In the genomic region with DNA sequence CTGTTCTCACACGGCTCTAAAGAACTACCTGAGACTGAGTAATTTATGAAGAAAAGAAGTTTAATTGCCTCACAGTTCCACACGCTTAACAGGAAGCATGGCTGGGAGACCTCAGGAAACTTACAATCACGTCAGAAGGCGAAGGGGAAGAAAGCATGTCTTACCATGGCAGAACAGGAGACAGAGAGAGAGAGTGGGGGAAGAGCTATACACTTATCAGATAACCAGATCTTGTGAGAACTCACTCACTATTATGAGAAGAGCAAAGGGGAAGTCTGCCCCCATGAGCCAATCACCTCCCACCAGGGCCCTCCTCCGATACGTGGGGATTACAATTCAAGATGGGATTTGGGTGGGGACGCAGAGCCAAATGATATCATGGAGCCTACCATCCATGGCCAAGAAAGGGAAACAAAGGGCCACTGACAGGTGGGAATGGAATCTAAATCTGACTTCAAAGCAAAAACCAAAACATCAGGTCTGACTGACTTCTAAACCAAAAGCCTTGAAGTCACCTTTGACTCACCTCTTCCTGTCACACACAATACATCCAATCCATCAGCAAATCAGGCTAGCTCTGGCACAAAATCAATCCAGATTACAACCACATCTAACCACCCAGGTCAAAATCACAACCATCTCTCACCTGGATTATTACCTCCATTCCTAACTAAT, we compare ENCODE assay signal across 24 cellular contexts.
A peak's percentile ranks its signal among the peaks of the same experiment; 100 is the strongest.
DNase-seq lines count a peak whose midpoint lies in the region; ATAC-seq and TF ChIP-seq lines count a peak whose summit lies in the region.
"Had no signal": no experiment of that assay in that cellular context is flagged by ENCODE, and none has a peak within 500 bp of the region (broad histone marks: within the 10 kb centered on the region; RNA-seq: fewer than 3 reads in every experiment).

No MANE protein-coding gene starts in this region.

- H3K9ac ChIP-seq in smooth muscle cell (ENCODE audit: low read depth), result no peak overlapping the region
- H3K9ac ChIP-seq: BLaER1 treated with 17β-estradiol and CSF1 and Interleukin-3, amounts not matched to agents 10 nM and 100 nM had no signal

- no peaks in the 10 kb centered on the region for H3K79me2 ChIP-seq in smooth muscle cell (ENCODE audit: low read depth)

- H3K27ac Mint-ChIP-seq in activated CD8-positive, alpha-beta T cell treated with anti-CD3 and anti-CD28 coated beads for 36 hours, result no peak overlapping the region
- H3K27ac Mint-ChIP-seq in activated CD8-positive, alpha-beta T cell treated with anti-CD3 and anti-CD28 coated beads, Interleukin-2, amount 10 ng/mL, durations not matched to agents 7 days and 5 days, result no peak overlapping the region
- H3K27ac Mint-ChIP-seq in activated naive CD4-positive, alpha-beta T cell treated with anti-CD3 and anti-CD28 coated beads, Interleukin-2, amount 50 U/mL, for 72 hours, result peak overlapping the region in 1 of 2 donors; percentile 44
- H3K27ac Mint-ChIP-seq in activated T-cell treated with anti-CD3 and anti-CD28 coated beads, Interleukin-2, amount 50 U/mL, for 72 hours, result no peak overlapping the region
- H3K27ac Mint-ChIP-seq: CD4-positive, alpha-beta T cell had no signal

- TF ChIP-seq CTCF in activated CD8-positive, alpha-beta T cell treated with anti-CD3 and anti-CD28 coated beads for 36 hours (IDR thresholded peaks at IDR 0.05), result no peak
- no peak for TF ChIP-seq CTCF in smooth muscle cell (IDR thresholded peaks at IDR 0.05; ENCODE audit: borderline replicate concordance, insufficient read depth, poor library complexity, severe bottlenecking)

- peaks cover 3% of the 10 kb centered on the region for H3K27me3 Mint-ChIP-seq in activated CD8-positive, alpha-beta T cell treated with anti-CD3 and anti-CD28 coated beads for 36 hours
- H3K27me3 Mint-ChIP-seq in activated CD8-positive, alpha-beta T cell treated with anti-CD3 and anti-CD28 coated beads, Interleukin-2, amount 10 ng/mL, durations not matched to agents 7 days and 5 days (ENCODE audit: low read depth), result no peaks in the 10 kb centered on the region
- H3K27me3 Mint-ChIP-seq in activated T-cell treated with anti-CD3 and anti-CD28 coated beads, Interleukin-2, amount 50 U/mL, for 72 hours (ENCODE audit: low read depth), result peaks cover 25% of the 10 kb centered on the region
- H3K27me3 Mint-ChIP-seq: CD4-positive, alpha-beta T cell; IgD-negative memory B cell had no signal

- H3K4me3 Mint-ChIP-seq in activated CD8-positive, alpha-beta T cell treated with anti-CD3 and anti-CD28 coated beads for 36 hours, result no peak overlapping the region
- H3K4me3 Mint-ChIP-seq in activated CD8-positive, alpha-beta T cell treated with anti-CD3 and anti-CD28 coated beads, Interleukin-2, amount 10 ng/mL, durations not matched to agents 7 days and 5 days, result no peak overlapping the region
- peak overlapping the region in 1 of 2 donors; percentile 10 for H3K4me3 Mint-ChIP-seq in activated T-cell treated with anti-CD3 and anti-CD28 coated beads, Interleukin-2, amount 50 U/mL, for 72 hours
- H3K4me3 Mint-ChIP-seq: CD4-positive, alpha-beta T cell; IgD-negative memory B cell had no signal

- DNase-seq in activated CD8-positive, alpha-beta T cell treated with anti-CD3 and anti-CD28 coated beads for 36 hours, result no peak
- no peak for DNase-seq in activated CD8-positive, alpha-beta T cell treated with anti-CD3 and anti-CD28 coated beads, Interleukin-2, amount 10 ng/mL, durations not matched to agents 7 days and 5 days
- DNase-seq in activated naive CD4-positive, alpha-beta T cell treated with anti-CD3 and anti-CD28 coated beads, Interleukin-2, amount 50 U/mL, for 72 hours (ENCODE audit: low spot score in 2 of 2), result no peak
- no peak for DNase-seq in activated naive CD4-positive, alpha-beta T cell treated with Interleukin-2 at 50 U/mL for 16 hours
- DNase-seq in activated T-cell treated with anti-CD3 and anti-CD28 coated beads, Interleukin-2, amount 50 U/mL, for 72 hours, result peak; percentile 15 to 17
- DNase-seq in smooth muscle cell (lab: John Stamatoyannopoulos, UW; ENCODE audit: unreplicated experiment), result no peak
- DNase-seq in anterior cingulate cortex (lab: John Stamatoyannopoulos, UW), result no peak
- no peak for DNase-seq in substantia nigra (lab: John Stamatoyannopoulos, UW)
- DNase-seq: AML-193; CD4-positive, alpha-beta T cell; NCI-H1092 treated with DMSO at 0.1 percent for 48 hours; NCI-H1436; NCI-H187; NCI-H2081 treated with DMSO at 0.1 percent for 48 hours; NCI-H2171; NCI-H226; NCI-H510A; NCI-H69; RPMI8226; SHP77 had no signal

- H3K27ac ChIP-seq in smooth muscle cell (ENCODE audit: low read depth) (peak overlapping the region; percentile 4), substantia nigra (ENCODE audit: low read depth, low read length, poor library complexity, severe bottlenecking) (no peak overlapping the region)
- H3K27ac ChIP-seq: A549; BLaER1 treated with 17β-estradiol and CSF1 and Interleukin-3, amounts not matched to agents 10 nM and 100 nM; HL-60 had no signal

- H3K9me3 Mint-ChIP-seq in activated CD8-positive, alpha-beta T cell treated with anti-CD3 and anti-CD28 coated beads for 36 hours, result no peaks in the 10 kb centered on the region
- no peaks in the 10 kb centered on the region for H3K9me3 Mint-ChIP-seq in activated CD8-positive, alpha-beta T cell treated with anti-CD3 and anti-CD28 coated beads, Interleukin-2, amount 10 ng/mL, durations not matched to agents 7 days and 5 days (ENCODE audit: insufficient read depth)
- H3K9me3 Mint-ChIP-seq in activated naive CD4-positive, alpha-beta T cell treated with anti-CD3 and anti-CD28 coated beads, Interleukin-2, amount 50 U/mL, for 72 hours, result peaks cover 4 to 5% of the 10 kb centered on the region in 2 donors
- H3K9me3 Mint-ChIP-seq in activated T-cell treated with anti-CD3 and anti-CD28 coated beads, Interleukin-2, amount 50 U/mL, for 72 hours, result peaks cover 1 to 5% of the 10 kb centered on the region in 2 donors
- H3K9me3 Mint-ChIP-seq: CD4-positive, alpha-beta T cell; IgD-negative memory B cell had no signal

- CTCF ChIA-PET in activated CD8-positive, alpha-beta T cell treated with anti-CD3 and anti-CD28 coated beads for 36 hours (lab: Charles Lee), result interaction anchor here (0.6 kb wide), 1 partner anchor 174 kb away, joined by 3 read pairs; no protein-coding TSS in a partner anchor
- CTCF ChIA-PET in activated CD8-positive, alpha-beta T cell treated with anti-CD3 and anti-CD28 coated beads, Interleukin-2, amount 10 ng/mL, durations not matched to agents 7 days and 5 days (lab: Charles Lee), result no interaction called here

- H3K27me3 ChIP-seq in smooth muscle cell (ENCODE audit: low read depth), result no peaks in the 10 kb centered on the region
- H3K27me3 ChIP-seq: BLaER1 treated with 17β-estradiol and CSF1 and Interleukin-3, amounts not matched to agents 10 nM and 100 nM had no signal

- ATAC-seq in activated CD8-positive, alpha-beta T cell treated with anti-CD3 and anti-CD28 coated beads for 36 hours, result peak; percentile 62
- ATAC-seq in activated CD8-positive, alpha-beta T cell treated with anti-CD3 and anti-CD28 coated beads, Interleukin-2, amount 10 ng/mL, durations not matched to agents 7 days and 5 days, result no peak
- peak; percentile 78 to 91 for ATAC-seq in activated naive CD4-positive, alpha-beta T cell treated with anti-CD3 and anti-CD28 coated beads, Interleukin-2, amount 50 U/mL, for 72 hours
- ATAC-seq in activated T-cell treated with anti-CD3 and anti-CD28 coated beads, Interleukin-2, amount 50 U/mL, for 72 hours (replicated peaks in 1 of 2), result peak; percentile 88 to 89
- ATAC-seq: A549 had no signal

- H3K9me3 ChIP-seq in smooth muscle cell (replicated peaks; ENCODE audit: low read depth), result no peaks in the 10 kb centered on the region
- H3K9me3 ChIP-seq: A549 had no signal

- no peaks in the 10 kb centered on the region for H3F3A ChIP-seq in smooth muscle cell (ENCODE audit: low read depth)

- WGBS in smooth muscle cell (ENCODE audit: low lambda C conversion rate), result 96% methylated on average over 7 of the region's 7 CpGs

- H3K36me3 Mint-ChIP-seq in activated CD8-positive, alpha-beta T cell treated with anti-CD3 and anti-CD28 coated beads for 36 hours (ENCODE audit: low read depth), result no peaks in the 10 kb centered on the region
- H3K36me3 Mint-ChIP-seq in activated CD8-positive, alpha-beta T cell treated with anti-CD3 and anti-CD28 coated beads, Interleukin-2, amount 10 ng/mL, durations not matched to agents 7 days and 5 days (ENCODE audit: low read depth), result no peaks in the 10 kb centered on the region
- no peaks in the 10 kb centered on the region for H3K36me3 Mint-ChIP-seq in activated naive CD4-positive, alpha-beta T cell treated with anti-CD3 and anti-CD28 coated beads, Interleukin-2, amount 50 U/mL, for 72 hours
- H3K36me3 Mint-ChIP-seq in activated T-cell treated with anti-CD3 and anti-CD28 coated beads, Interleukin-2, amount 50 U/mL, for 72 hours (ENCODE audit: insufficient read depth in 2 of 2), result peaks cover 0 to 5% of the 10 kb centered on the region in 2 donors
- H3K36me3 Mint-ChIP-seq: IgD-negative memory B cell had no signal

- no peak overlapping the region for H2AFZ ChIP-seq in smooth muscle cell (ENCODE audit: low read depth)

- H3K36me3 ChIP-seq in smooth muscle cell (ENCODE audit: low read depth), result no peaks in the 10 kb centered on the region
- H3K36me3 ChIP-seq: BLaER1 treated with 17β-estradiol and CSF1 and Interleukin-3, amounts not matched to agents 10 nM and 100 nM had no signal

- H3K4me1 Mint-ChIP-seq in activated CD8-positive, alpha-beta T cell treated with anti-CD3 and anti-CD28 coated beads for 36 hours (ENCODE audit: low read depth), result peaks cover 14% of the 10 kb centered on the region
- peaks cover 6% of the 10 kb centered on the region for H3K4me1 Mint-ChIP-seq in activated CD8-positive, alpha-beta T cell treated with anti-CD3 and anti-CD28 coated beads, Interleukin-2, amount 10 ng/mL, durations not matched to agents 7 days and 5 days (ENCODE audit: low read depth)
- peaks cover 25% of the 10 kb centered on the region for H3K4me1 Mint-ChIP-seq in activated T-cell treated with anti-CD3 and anti-CD28 coated beads, Interleukin-2, amount 50 U/mL, for 72 hours (ENCODE audit: low read depth)
- H3K4me1 Mint-ChIP-seq: IgD-negative memory B cell had no signal

- intact Hi-C loops in activated CD8-positive, alpha-beta T cell treated with anti-CD3 and anti-CD28 coated beads for 36 hours (cut with micrococcal nuclease), result no loop called here

- H3K4me3 ChIP-seq in smooth muscle cell, result no peak overlapping the region
- H3K4me3 ChIP-seq: A549; BLaER1 treated with 17β-estradiol and CSF1 and Interleukin-3, amounts not matched to agents 10 nM and 100 nM had no signal

- H3K4me2 ChIP-seq in smooth muscle cell, result no peak overlapping the region
- H3K4me2 ChIP-seq: A549; BLaER1 treated with 17β-estradiol and CSF1 and Interleukin-3, amounts not matched to agents 10 nM and 100 nM had no signal

- H3K4me1 ChIP-seq in smooth muscle cell (ENCODE audit: low read depth), result no peaks in the 10 kb centered on the region
- H3K4me1 ChIP-seq: A549; BLaER1 treated with 17β-estradiol and CSF1 and Interleukin-3, amounts not matched to agents 10 nM and 100 nM had no signal

- no peaks in the 10 kb centered on the region for H4K20me1 ChIP-seq in smooth muscle cell (ENCODE audit: low read depth)
- H4K20me1 ChIP-seq: BLaER1 treated with 17β-estradiol and CSF1 and Interleukin-3, amounts not matched to agents 10 nM and 100 nM had no signal

- POLR2A ChIA-PET in activated CD8-positive, alpha-beta T cell treated with anti-CD3 and anti-CD28 coated beads for 36 hours (lab: Charles Lee), result no interaction called here
- POLR2A ChIA-PET in activated CD8-positive, alpha-beta T cell treated with anti-CD3 and anti-CD28 coated beads, Interleukin-2, amount 10 ng/mL, durations not matched to agents 7 days and 5 days (lab: Charles Lee), result no interaction called here

Comparison
In these comparisons a context has a peak if more than half of its experiments do, and no peak if none do; other contexts are left out.
1. DNase-seq: peak in activated T-cell treated with anti-CD3 and anti-CD28 coated beads, Interleukin-2, amount 50 U/mL, for 72 hours (2 of 2); none in activated CD8-positive, alpha-beta T cell treated with anti-CD3 and anti-CD28 coated beads for 36 hours (single experiment), activated CD8-positive, alpha-beta T cell treated with anti-CD3 and anti-CD28 coated beads, Interleukin-2, amount 10 ng/mL, durations not matched to agents 7 days and 5 days (single experiment), activated naive CD4-positive, alpha-beta T cell treated with anti-CD3 and anti-CD28 coated beads, Interleukin-2, amount 50 U/mL, for 72 hours (0 of 2), activated naive CD4-positive, alpha-beta T cell treated with Interleukin-2 at 50 U/mL for 16 hours (single experiment), smooth muscle cell (single experiment), anterior cingulate cortex (0 of 58) and substantia nigra (0 of 49).